23 cellular contexts compared by ENCODE assay signal in genomic region chr12:59365133-59365532, GRCh38.
DNase-seq lines count a peak whose midpoint lies in the region; ATAC-seq lines count a peak whose summit lies in the region.
"Had no signal": no experiment of that assay in that cellular context is flagged by ENCODE, and none has a peak within 500 bp of the region (broad histone marks: within the 10 kb centered on the region; RNA-seq: fewer than 3 reads in every experiment).

No MANE protein-coding gene starts in this region.

- peak overlapping the region; percentile 45 for H2BK15ac ChIP-seq in mesendoderm (replicated peaks; ENCODE audit: low read depth)

- H2BK120ac ChIP-seq in mesendoderm (ENCODE audit: low read depth, low read length) = no peak overlapping the region

- peak overlapping the region; percentile 51 for H3K18ac ChIP-seq in mesendoderm (ENCODE audit: low read length)

- ATAC-seq in HG02588 (IDR thresholded peaks at IDR 0.05; ENCODE audit: unreplicated experiment) (no peak), GM21825 (IDR thresholded peaks at IDR 0.05; ENCODE audit: unreplicated experiment) (no peak)
- ATAC-seq: A549 had no signal

- no CpG with 5 or more reads among the region's 2 CpGs for WGBS in mesendoderm (ENCODE audit: extremely low coverage, insufficient coverage, low lambda C conversion rate)

- no peak overlapping the region for H4K5ac ChIP-seq in mesendoderm (ENCODE audit: low read length)

- H3K4me3 ChIP-seq in mesendoderm (ENCODE audit: low read length) = no peak overlapping the region
- H3K4me3 ChIP-seq: A549; BLaER1 treated with 17β-estradiol and CSF1 and Interleukin-3, amounts not matched to agents 10 nM and 100 nM; GM23248 had no signal

- H3K23ac ChIP-seq in mesendoderm (ENCODE audit: low read length) = no peak overlapping the region

- no peak overlapping the region for H3K4me2 ChIP-seq in mesendoderm (ENCODE audit: low read length)
- H3K4me2 ChIP-seq: A549; BLaER1 treated with 17β-estradiol and CSF1 and Interleukin-3, amounts not matched to agents 10 nM and 100 nM had no signal

- no peak overlapping the region for H3K56ac ChIP-seq in mesendoderm (ENCODE audit: low read length)

- no peak overlapping the region for H3K27ac ChIP-seq in mesendoderm (ENCODE audit: low read depth, low read length)
- H3K27ac ChIP-seq: 22Rv1; A549; BLaER1 treated with 17β-estradiol and CSF1 and Interleukin-3, amounts not matched to agents 10 nM and 100 nM; GM23248 had no signal

- no peak overlapping the region for H4K8ac ChIP-seq in mesendoderm (ENCODE audit: low read depth, low read length)

- no peak overlapping the region for H2BK5ac ChIP-seq in mesendoderm (ENCODE audit: low read length)

- H3K79me2 ChIP-seq in mesendoderm (ENCODE audit: control insufficient read depth, insufficient read depth, low read length) = no peaks in the 10 kb centered on the region

- no peaks in the 10 kb centered on the region for H3K27me3 ChIP-seq in mesendoderm (ENCODE audit: insufficient read depth, low read length, poor library complexity)
- H3K27me3 ChIP-seq: BE2C; BLaER1 treated with 17β-estradiol and CSF1 and Interleukin-3, amounts not matched to agents 10 nM and 100 nM had no signal

- no peak overlapping the region for H3K9ac ChIP-seq in mesendoderm (ENCODE audit: low read length)
- H3K9ac ChIP-seq: BLaER1 treated with 17β-estradiol and CSF1 and Interleukin-3, amounts not matched to agents 10 nM and 100 nM; GM23248 had no signal

- DNase-seq in NCI-H82 (lab: John Stamatoyannopoulos, UW) (peak; percentile 6), NCI-H82 treated with DMSO at 0.1 percent for 48 hours (lab: John Stamatoyannopoulos, UW; ENCODE audit: unreplicated experiment) (no peak), NCI-H748 treated with DMSO at 0.1 percent for 48 hours (lab: John Stamatoyannopoulos, UW) (peak; percentile 96), mesendoderm (peak; percentile 72), NOMO-1 treated with dmso at 0.1 percent for 144 hours (lab: John Stamatoyannopoulos, UW; ENCODE audit: unreplicated experiment) (no peak), A172 (ENCODE audit: low spot score) (no peak)
- DNase-seq: ACHN; AML-193; BE2C; Calu3; CD4-positive, alpha-beta T cell; CD8-positive, alpha-beta memory T cell; DMS53; DMS79 treated with DMSO at 0.1 percent for 48 hours; GF-D8; GM23248; H7; HCEC 1CT had no signal

- no peak overlapping the region for H2AK5ac ChIP-seq in mesendoderm (ENCODE audit: low read length)

- H3K79me1 ChIP-seq in mesendoderm (ENCODE audit: low read length) = no peaks in the 10 kb centered on the region

- no peak overlapping the region for H3K4ac ChIP-seq in mesendoderm (ENCODE audit: low read depth, low read length)

- H3K4me1 ChIP-seq in mesendoderm (ENCODE audit: control insufficient read depth, low read depth, low read length) = peaks cover 7% of the 10 kb centered on the region
- H3K4me1 ChIP-seq: A549; BE2C; BLaER1 treated with 17β-estradiol and CSF1 and Interleukin-3, amounts not matched to agents 10 nM and 100 nM had no signal

- H3K36me3 ChIP-seq in mesendoderm (ENCODE audit: control insufficient read depth, insufficient read depth, low read length) = no peaks in the 10 kb centered on the region
- H3K36me3 ChIP-seq: BE2C; BLaER1 treated with 17β-estradiol and CSF1 and Interleukin-3, amounts not matched to agents 10 nM and 100 nM had no signal

Comparison
In these comparisons a context has a peak if more than half of its experiments do, and no peak if none do; other contexts are left out.
1. DNase-seq: peak in NCI-H82 (single experiment), NCI-H748 treated with DMSO at 0.1 percent for 48 hours (single experiment) and mesendoderm (single experiment); none in NCI-H82 treated with DMSO at 0.1 percent for 48 hours (single experiment), NOMO-1 treated with dmso at 0.1 percent for 144 hours (single experiment) and A172 (single experiment).